In genomic region chr10:663844-664243, GRCh38 we compare ENCODE assay signal across 20 cellular contexts. TPM values are rescaled to one million over a fixed set of nuclear protein-coding genes. Genes with fewer than 3 reads are reported as not detected.
DNase-seq lines count a peak whose midpoint lies in the region; ATAC-seq, FAIRE-seq and TF ChIP-seq lines count a peak whose summit lies in the region.
"Had no signal": no experiment of that assay in that cellular context is flagged by ENCODE, and none has a peak within 500 bp of the region (broad histone marks: within the 10 kb centered on the region; RNA-seq: fewer than 3 reads in every experiment).

No MANE protein-coding gene starts in this region.

- DNase-seq in astrocyte (ENCODE audit: low read depth) = no peak
- peak; percentile 79 for DNase-seq in inferior parietal cortex (ENCODE audit: extremely low spot score)
- peak in 1 of 6 donors; percentile 37 for DNase-seq in pancreas
- DNase-seq in thyroid gland = no peak
- no peak for DNase-seq in activated gamma-delta T cell treated with Interleukin-2 at 50 U/mL for 16 hours
- no peak for DNase-seq in colonic mucosa
- DNase-seq: DMS 273 treated with DMSO at 0.1 percent for 48 hours, erythroblast, GF-D8, NCI-H2081 treated with DMSO at 0.1 percent for 48 hours, NCI-H524 treated with DMSO at 0.1 percent for 48 hours, nephron progenitor cell, SIG-M5 had no signal

- H3K9me3 Mint-ChIP-seq in astrocyte (ENCODE audit: unreplicated experiment) = no peaks in the 10 kb centered on the region
- H3K9me3 Mint-ChIP-seq: dendritic cell treated with granulocyte-macrophage colony-stimulating factor and Interleukin-4, amounts not matched to agents 40 ng/mL and 50 ng/mL, for 4 days; nephron progenitor cell; T-helper 2 cell treated with Interferon-gamma antibody and Interleukin-4, amounts not matched to agents 5 μg/mL and 100 μg/mL, for 36 hours had no signal

- no peaks in the 10 kb centered on the region for H3K27me3 ChIP-seq in astrocyte (ENCODE audit: insufficient read depth, low read length)
- H3K27me3 ChIP-seq in pancreas = no peaks in the 10 kb centered on the region
- H3K27me3 ChIP-seq in thyroid gland = no peaks in the 10 kb centered on the region
- H3K27me3 ChIP-seq in colonic mucosa = no peaks in the 10 kb centered on the region
- H3K27me3 ChIP-seq: ascending aorta had no signal

- H3K27ac Mint-ChIP-seq in astrocyte (ENCODE audit: unreplicated experiment) = no peak overlapping the region
- H3K27ac Mint-ChIP-seq: B cell; dendritic cell treated with granulocyte-macrophage colony-stimulating factor and Interleukin-4, amounts not matched to agents 40 ng/mL and 50 ng/mL, for 4 days; T-helper 2 cell treated with Interferon-gamma antibody and Interleukin-4, amounts not matched to agents 5 μg/mL and 100 μg/mL, for 36 hours had no signal

- no peaks in the 10 kb centered on the region for H3K36me3 ChIP-seq in astrocyte (ENCODE audit: insufficient read depth, low read length)
- no peaks in the 10 kb centered on the region for H3K36me3 ChIP-seq in pancreas
- no peaks in the 10 kb centered on the region for H3K36me3 ChIP-seq in thyroid gland
- H3K36me3 ChIP-seq in colonic mucosa = no peaks in the 10 kb centered on the region
- H3K36me3 ChIP-seq: ascending aorta had no signal

- H3K4me1 ChIP-seq in astrocyte (ENCODE audit: insufficient read depth, low read length) = peaks cover 26% of the 10 kb centered on the region
- peaks cover 20 to 40% (median 28%) of the 10 kb centered on the region in 3 donors for H3K4me1 ChIP-seq in pancreas
- peaks cover 23 to 31% of the 10 kb centered on the region in 2 donors for H3K4me1 ChIP-seq in thyroid gland
- H3K4me1 ChIP-seq in colonic mucosa = peaks cover 5% of the 10 kb centered on the region

- H3K9ac ChIP-seq in astrocyte (ENCODE audit: low read length) = peak overlapping the region; percentile 26
- H3K9ac ChIP-seq in colonic mucosa (ENCODE audit: low read depth in 2 of 2, low read length in 2 of 2) = no peak overlapping the region

- H3K27ac ChIP-seq in astrocyte (ENCODE audit: low read depth, low read length) (no peak overlapping the region), pancreas (peak overlapping the region; percentile 36 to 78 (median 58)), thyroid gland (no peak overlapping the region), colonic mucosa (no peak overlapping the region)
- H3K27ac ChIP-seq: ascending aorta had no signal

- no peak overlapping the region for H2AFZ ChIP-seq in astrocyte (ENCODE audit: low read depth, low read length)

- H3K27me3 Mint-ChIP-seq in astrocyte (ENCODE audit: low read depth, unreplicated experiment) = no peaks in the 10 kb centered on the region

- peaks cover 80% of the 10 kb centered on the region for H4K20me1 ChIP-seq in astrocyte (ENCODE audit: insufficient read depth, low read length)

- FAIRE-seq in astrocyte (lab: Jason Lieb, UNC) (no peak), pancreas (lab: Jason Lieb, UNC) (no peak)

- H3K4me1 Mint-ChIP-seq in astrocyte (ENCODE audit: low read depth, unreplicated experiment) = peaks cover 42% of the 10 kb centered on the region
- H3K4me1 Mint-ChIP-seq: B cell had no signal

- WGBS in pancreas, 2 donors = 56 to 58% methylated on average over 13 of the region's 13 CpGs
- 73 to 75% methylated on average over 12 to 13 of the region's 13 CpGs for WGBS in thyroid gland, 2 donors

- peaks cover 97% of the 10 kb centered on the region for H3K79me2 ChIP-seq in astrocyte (ENCODE audit: insufficient read depth, low read length)

- H3K36me3 Mint-ChIP-seq in astrocyte (ENCODE audit: low read depth, unreplicated experiment) = peaks cover 2% of the 10 kb centered on the region

- peak overlapping the region; percentile 52 for H3K4me2 ChIP-seq in astrocyte (ENCODE audit: low read length)

- no peaks in the 10 kb centered on the region for H3K9me3 ChIP-seq in astrocyte (ENCODE audit: insufficient read depth, low read depth, low read length)
- H3K9me3 ChIP-seq in pancreas = no peaks in the 10 kb centered on the region
- H3K9me3 ChIP-seq in thyroid gland = no peaks in the 10 kb centered on the region
- H3K9me3 ChIP-seq in colonic mucosa = no peaks in the 10 kb centered on the region
- H3K9me3 ChIP-seq: ascending aorta had no signal

- H3K4me3 ChIP-seq in astrocyte (ENCODE audit: insufficient read depth, low read depth, low read length) (no peak overlapping the region), pancreas (no peak overlapping the region), thyroid gland (replicated peaks in 1 of 3) (no peak overlapping the region), colonic mucosa (no peak overlapping the region)
- H3K4me3 ChIP-seq: ascending aorta, lung had no signal

- peak; percentile 18 to 51 (median 32) for ATAC-seq in pancreas
- ATAC-seq in HG02610 (IDR thresholded peaks at IDR 0.05; ENCODE audit: unreplicated experiment) = no peak
- ATAC-seq: activated CD4-positive, CD25-positive, alpha-beta regulatory T cell treated with anti-CD3 and anti-CD28 coated beads, Interleukin-2, amount 50 U/mL, for 24 hours had no signal

- TF ChIP-seq CTCF in astrocyte (IDR thresholded peaks at IDR 0.05; ENCODE audit: insufficient read depth, low read depth, low read length) = no peak
- no peak for TF ChIP-seq CTCF in pancreas (IDR thresholded peaks at IDR 0.05)
- TF ChIP-seq CTCF in thyroid gland (IDR thresholded peaks at IDR 0.05) = no peak
- TF ChIP-seq CTCF in colonic mucosa (IDR thresholded peaks at IDR 0.05) = no peak

- TF ChIP-seq POLR2A in thyroid gland (IDR thresholded peaks at IDR 0.05) = no peak

- intact Hi-C loops in pancreas (cut with DNase I) (loop anchor here in 1 of 3 donors (10.0 kb wide), 1 partner anchor 149 kb away; no protein-coding TSS in a partner anchor), thyroid gland (cut with DNase I) (no loop called here), colonic mucosa (cut with DNase I) (loop anchor here (10.0 kb wide), 1 partner anchor 149 kb away; no protein-coding TSS in a partner anchor)

- H3K4me3 Mint-ChIP-seq in astrocyte (ENCODE audit: unreplicated experiment) = no peak overlapping the region
- H3K4me3 Mint-ChIP-seq: B cell; dendritic cell treated with granulocyte-macrophage colony-stimulating factor and Interleukin-4, amounts not matched to agents 40 ng/mL and 50 ng/mL, for 4 days; nephron progenitor cell; T-helper 2 cell treated with Interferon-gamma antibody and Interleukin-4, amounts not matched to agents 5 μg/mL and 100 μg/mL, for 36 hours had no signal

RNA-seq across cellular contexts. Expression of gene DIP2C, which starts 25.6 kb away (rescaled TPM):
- total RNA-seq in astrocyte (27.3 and 30.1 TPM in 2 replicates), pancreas (10 to 100 TPM in 1 of 6 donors, 1 to 10 TPM in 5; 6.8 to 11.8 (median 7.6) TPM), thyroid gland (10 to 100 TPM; 11.4 to 14.6 (median 12.3) TPM), colonic mucosa (10 to 100 TPM in 1 of 2 donors, 1 to 10 TPM in 1; 7.6 to 11.2 TPM)
- 1 to 10 TPM; 4.3 to 5.5 TPM for polyA plus RNA-seq in pancreas

Comparison
In these comparisons a context has a peak if more than half of its experiments do, and no peak if none do; other contexts are left out.
1. H3K27ac ChIP-seq: peak in pancreas (4 of 4); none in astrocyte (single experiment), thyroid gland (0 of 3) and colonic mucosa (single experiment).